In genomic region chr15:73225358-73226015, GRCh38 we compare ENCODE assay signal across 14 cellular contexts.
DNase-seq lines count a peak whose midpoint lies in the region; ATAC-seq and TF ChIP-seq lines count a peak whose summit lies in the region.
"Had no signal": no experiment of that assay in that cellular context is flagged by ENCODE, and none has a peak within 500 bp of the region (broad histone marks: within the 10 kb centered on the region; RNA-seq: fewer than 3 reads in every experiment).

No MANE protein-coding gene starts in this region.

- intact Hi-C loops in activated CD4-positive, alpha-beta memory T cell treated with anti-CD3 and anti-CD28 coated beads for 36 hours (cut with micrococcal nuclease): loop anchor here (5.0 kb wide), 1 partner anchor 83 kb away; no protein-coding TSS in a partner anchor

- peaks cover 7% of the 10 kb centered on the region for H3K9me3 Mint-ChIP-seq in activated CD4-positive, alpha-beta memory T cell treated with anti-CD3 and anti-CD28 coated beads for 36 hours

- POLR2A ChIA-PET in activated CD4-positive, alpha-beta memory T cell treated with anti-CD3 and anti-CD28 coated beads for 36 hours (lab: Charles Lee): no interaction called here

- H3K4me1 Mint-ChIP-seq in activated CD4-positive, alpha-beta memory T cell treated with anti-CD3 and anti-CD28 coated beads for 36 hours (ENCODE audit: low read depth): peaks cover 26% of the 10 kb centered on the region

- DNase-seq in activated CD4-positive, alpha-beta T cell treated with anti-CD3 and anti-CD28 coated beads for 24 hours (ENCODE audit: low read depth in 2 of 2): peak; percentile 3 to 4
- no peak for DNase-seq in activated CD4-positive, alpha-beta T cell treated with anti-CD3 and anti-CD28 coated beads for 1 hour
- peak; percentile 79 for DNase-seq in activated CD4-positive, alpha-beta memory T cell treated with anti-CD3 and anti-CD28 coated beads for 36 hours
- DNase-seq in epithelial cell of esophagus (ENCODE audit: low read depth): peak; percentile 42
- DNase-seq in stimulated activated CD8-positive, alpha-beta memory T cell treated with anti-CD3 and anti-CD28 coated beads, Interleukin-4, amount 100 ng/mL, for 48 hours: peak; percentile 53
- no peak for DNase-seq in GF-D8 (lab: John Stamatoyannopoulos, UW)
- no peak for DNase-seq in dedifferentiated amniotic fluid mesenchymal stem cell (ENCODE audit: extremely low spot score)
- DNase-seq: activated CD4-positive, CD25-positive, alpha-beta regulatory T cell treated with anti-CD3 and anti-CD28 coated beads, Interleukin-2, amount 50 U/mL, for 72 hours; DND-41; NCI-H187 treated with DMSO at 0.1 percent for 48 hours; psoas muscle had no signal

- ATAC-seq in GM19328 (IDR thresholded peaks at IDR 0.05; ENCODE audit: unreplicated experiment): no peak
- ATAC-seq: HCT116 had no signal

- CTCF ChIA-PET in activated CD4-positive, alpha-beta memory T cell treated with anti-CD3 and anti-CD28 coated beads for 36 hours (lab: Charles Lee): interaction anchor here (0.6 to 2.5 kb wide), 7 partner anchors 12 to 503 kb away, joined by 3 to 6 read pairs (median 5); no protein-coding TSS in a partner anchor

- H3K27me3 Mint-ChIP-seq in activated CD4-positive, alpha-beta memory T cell treated with anti-CD3 and anti-CD28 coated beads for 36 hours: no peaks in the 10 kb centered on the region

- no peak overlapping the region for H3K4me3 Mint-ChIP-seq in activated CD4-positive, alpha-beta memory T cell treated with anti-CD3 and anti-CD28 coated beads for 36 hours

- TF ChIP-seq CTCF in epithelial cell of esophagus (IDR thresholded peaks at IDR 0.05; ENCODE audit: insufficient read depth, low read depth, low read length, missing control alignments): no peak

- H3K36me3 Mint-ChIP-seq in activated CD4-positive, alpha-beta memory T cell treated with anti-CD3 and anti-CD28 coated beads for 36 hours: peaks cover 8% of the 10 kb centered on the region

- H3K4me3 ChIP-seq in epithelial cell of esophagus (ENCODE audit: low read length): no peak overlapping the region
- H3K4me3 ChIP-seq: lung, psoas muscle had no signal

- H3K27ac Mint-ChIP-seq in activated CD4-positive, alpha-beta memory T cell treated with anti-CD3 and anti-CD28 coated beads for 36 hours: no peak overlapping the region

Comparison
In these comparisons a context has a peak if more than half of its experiments do, and no peak if none do; other contexts are left out.
1. DNase-seq: peak in activated CD4-positive, alpha-beta T cell treated with anti-CD3 and anti-CD28 coated beads for 24 hours (2 of 2), activated CD4-positive, alpha-beta memory T cell treated with anti-CD3 and anti-CD28 coated beads for 36 hours (single experiment), epithelial cell of esophagus (single experiment) and stimulated activated CD8-positive, alpha-beta memory T cell treated with anti-CD3 and anti-CD28 coated beads, Interleukin-4, amount 100 ng/mL, for 48 hours (single experiment); none in activated CD4-positive, alpha-beta T cell treated with anti-CD3 and anti-CD28 coated beads for 1 hour (single experiment), GF-D8 (single experiment) and dedifferentiated amniotic fluid mesenchymal stem cell (single experiment).